14 cellular contexts compared by ENCODE assay signal in the genomic region with DNA sequence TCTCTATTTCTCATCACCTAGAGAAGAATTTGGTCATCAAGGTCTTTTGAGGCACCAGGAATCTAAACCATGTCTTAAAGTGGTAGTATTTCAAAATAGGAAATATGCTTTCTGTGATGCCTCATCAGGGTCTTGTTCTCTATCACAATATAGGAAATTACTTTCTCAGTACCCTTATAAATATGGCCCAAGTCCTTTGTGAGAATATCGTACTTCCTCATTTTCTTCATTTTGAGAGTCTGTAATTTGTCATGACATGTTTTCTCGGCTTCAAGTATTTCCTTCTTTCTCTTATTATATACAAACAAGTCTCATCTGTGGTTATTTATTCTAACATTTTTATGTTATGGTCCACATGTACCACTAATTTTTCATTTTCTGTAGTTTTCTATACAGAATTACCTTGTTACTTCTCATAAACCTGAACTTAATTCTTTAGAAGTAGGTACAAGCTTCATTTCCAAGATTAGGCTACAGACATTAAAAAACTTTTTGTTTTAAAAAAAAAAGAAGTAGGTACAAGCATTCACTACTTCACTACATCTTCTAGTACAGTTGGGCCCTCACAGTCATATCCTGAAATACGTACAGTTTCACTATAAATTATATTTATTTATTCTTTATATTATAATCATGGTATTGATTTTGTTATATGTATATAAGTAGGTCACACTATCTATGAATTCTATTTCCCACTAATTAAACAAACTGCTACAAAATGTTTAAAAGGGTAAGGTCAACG. TPM values are rescaled to one million over a fixed set of nuclear protein-coding genes. Genes with fewer than 3 reads are reported as not detected.
DNase-seq lines count a peak whose midpoint lies in the region; ATAC-seq lines count a peak whose summit lies in the region.
"Had no signal": no experiment of that assay in that cellular context is flagged by ENCODE, and none has a peak within 500 bp of the region (broad histone marks: within the 10 kb centered on the region; RNA-seq: fewer than 3 reads in every experiment).

No MANE protein-coding gene starts in this region.

- H2AFZ ChIP-seq in Karpas-422 (ENCODE audit: low read length): no peak overlapping the region

- H3K27ac Mint-ChIP-seq in natural killer cell treated with Interleukin-12 subunit alpha and Interleukin-12 subunit beta and Interleukin-15 and Interleukin-18, amount 100 ng/mL, for 72 hours: no peak overlapping the region
- H3K27ac Mint-ChIP-seq: activated CD4-positive, alpha-beta T cell treated with anti-CD3 and anti-CD28 coated beads for 36 hours; IgD-negative memory B cell; stimulated activated memory B cell treated with anti-CD40 and anti-IgM and Interleukin-4, amounts not matched to agents 10 μg/mL and 1 μg/mL and 100 μg/mL, for 72 hours had no signal

- H3K4me3 ChIP-seq in Karpas-422 (ENCODE audit: low read length): no peak overlapping the region

- no peaks in the 10 kb centered on the region for H3K9me2 ChIP-seq in Karpas-422 (replicated peaks; ENCODE audit: insufficient read depth, low read length)

- H3K4me1 ChIP-seq in Karpas-422 (ENCODE audit: low read length): peaks cover 18% of the 10 kb centered on the region

- no peak overlapping the region for H3K27ac ChIP-seq in Karpas-422 (ENCODE audit: low read length)

- H4K20me1 ChIP-seq in Karpas-422 (ENCODE audit: insufficient read depth, low read depth, low read length): no peaks in the 10 kb centered on the region

- H3K27me3 ChIP-seq in Karpas-422 (ENCODE audit: low read length): no peaks in the 10 kb centered on the region

- no peak overlapping the region for H3K4me3 Mint-ChIP-seq in natural killer cell treated with Interleukin-12 subunit alpha and Interleukin-12 subunit beta and Interleukin-15 and Interleukin-18, amount 100 ng/mL, for 72 hours
- H3K4me3 Mint-ChIP-seq: activated CD4-positive, alpha-beta T cell treated with anti-CD3 and anti-CD28 coated beads for 36 hours; stimulated activated memory B cell treated with anti-CD40 and anti-IgM and Interleukin-4, amounts not matched to agents 10 μg/mL and 1 μg/mL and 100 μg/mL, for 72 hours had no signal

- H3K36me3 ChIP-seq in Karpas-422 (ENCODE audit: insufficient read depth, low read length): no peaks in the 10 kb centered on the region

- no peaks in the 10 kb centered on the region for H3K79me2 ChIP-seq in Karpas-422 (ENCODE audit: low read length)

- no peak overlapping the region for H3K9ac ChIP-seq in Karpas-422 (ENCODE audit: low read length)

- no peak overlapping the region for H3K4me2 ChIP-seq in Karpas-422 (ENCODE audit: low read depth, low read length, poor library complexity, severe bottlenecking)

- H3K27me3 Mint-ChIP-seq in natural killer cell treated with Interleukin-12 subunit alpha and Interleukin-12 subunit beta and Interleukin-15 and Interleukin-18, amount 100 ng/mL, for 72 hours: peaks cover 0 to 2% of the 10 kb centered on the region in 2 donors
- H3K27me3 Mint-ChIP-seq: activated CD4-positive, alpha-beta T cell treated with anti-CD3 and anti-CD28 coated beads for 36 hours; IgD-negative memory B cell; stimulated activated memory B cell treated with anti-CD40 and anti-IgM and Interleukin-4, amounts not matched to agents 10 μg/mL and 1 μg/mL and 100 μg/mL, for 72 hours had no signal

- DNase-seq in Karpas-422 (peak; percentile 49), GM03348 (ENCODE audit: low spot score) (no peak), T1000 (lab: John Stamatoyannopoulos, UW) (no peak)
- no peak for DNase-seq in natural killer cell treated with Interleukin-12 subunit alpha and Interleukin-12 subunit beta and Interleukin-15 and Interleukin-18, amount 100 ng/mL, for 72 hours (ENCODE audit: low spot score)
- DNase-seq: activated CD4-positive, alpha-beta T cell treated with anti-CD3 and anti-CD28 coated beads for 36 hours; NCI-H1930; stimulated activated CD4-positive, alpha-beta T cell treated with anti-CD3 and anti-CD28 coated beads, Interleukin-1b, Interleukin-23, amount 100 ng/mL, for 48 hours had no signal

- H3K36me3 Mint-ChIP-seq in natural killer cell treated with Interleukin-12 subunit alpha and Interleukin-12 subunit beta and Interleukin-15 and Interleukin-18, amount 100 ng/mL, for 72 hours: no peaks in the 10 kb centered on the region
- H3K36me3 Mint-ChIP-seq: IgD-negative memory B cell; stimulated activated memory B cell treated with anti-CD40 and anti-IgM and Interleukin-4, amounts not matched to agents 10 μg/mL and 1 μg/mL and 100 μg/mL, for 72 hours had no signal

- no peaks in the 10 kb centered on the region for H3K4me1 Mint-ChIP-seq in natural killer cell treated with Interleukin-12 subunit alpha and Interleukin-12 subunit beta and Interleukin-15 and Interleukin-18, amount 100 ng/mL, for 72 hours (ENCODE audit: low read depth in 2 of 2)
- H3K4me1 Mint-ChIP-seq: activated CD4-positive, alpha-beta T cell treated with anti-CD3 and anti-CD28 coated beads for 36 hours had no signal

- peak; percentile 70 for ATAC-seq in GM18502 (IDR thresholded peaks at IDR 0.05; ENCODE audit: poor library complexity, unreplicated experiment)
- ATAC-seq in GM21367 (IDR thresholded peaks at IDR 0.05; ENCODE audit: unreplicated experiment): peak; percentile 58
- ATAC-seq in HG03025 (IDR thresholded peaks at IDR 0.05; ENCODE audit: low FRiP score, unreplicated experiment): peak; percentile 62
- ATAC-seq in natural killer cell treated with Interleukin-12 subunit alpha and Interleukin-12 subunit beta and Interleukin-15 and Interleukin-18, amount 100 ng/mL, for 72 hours: no peak
- ATAC-seq in esophagus mucosa: no peak
- ATAC-seq: activated CD4-positive, alpha-beta T cell treated with anti-CD3 and anti-CD28 coated beads for 36 hours; HCT116; stimulated activated memory B cell treated with anti-CD40 and anti-IgM and Interleukin-4, amounts not matched to agents 10 μg/mL and 1 μg/mL and 100 μg/mL, for 72 hours had no signal

- H3K9me3 ChIP-seq in Karpas-422 (ENCODE audit: low read length): no peaks in the 10 kb centered on the region

- H3K9me3 Mint-ChIP-seq in natural killer cell treated with Interleukin-12 subunit alpha and Interleukin-12 subunit beta and Interleukin-15 and Interleukin-18, amount 100 ng/mL, for 72 hours: no peaks in the 10 kb centered on the region
- H3K9me3 Mint-ChIP-seq: IgD-negative memory B cell; stimulated activated memory B cell treated with anti-CD40 and anti-IgM and Interleukin-4, amounts not matched to agents 10 μg/mL and 1 μg/mL and 100 μg/mL, for 72 hours had no signal

RNA-seq across cellular contexts. Expression of a gene that starts 54.4 kb away (rescaled TPM):
- 1.4 and 3.6 TPM in 2 replicates for total RNA-seq in Karpas-422 (2014; rRNA removed; shearing (Covaris generic); ENCODE audit: low replicate concordance)
- 1 to 10 TPM in 1 of 2 donors, under 1 TPM in 1; 0.86 to 1.0 TPM for total RNA-seq in natural killer cell treated with Interleukin-12 subunit alpha and Interleukin-12 subunit beta and Interleukin-15 and Interleukin-18, amount 100 ng/mL, for 72 hours
- total RNA-seq in esophagus mucosa: 3.2 TPM

Comparison
In these comparisons a context has a peak if more than half of its experiments do, and no peak if none do; other contexts are left out.
1. ATAC-seq: peak in GM18502 (single experiment), GM21367 (single experiment) and HG03025 (single experiment); none in natural killer cell treated with Interleukin-12 subunit alpha and Interleukin-12 subunit beta and Interleukin-15 and Interleukin-18, amount 100 ng/mL, for 72 hours (0 of 2) and esophagus mucosa (single experiment).